Comparison of ENCODE assay signal across 11 cellular contexts in genomic region chr12:31773867-31774266, GRCh38. TPM values are rescaled to one million over a fixed set of nuclear protein-coding genes. Genes with fewer than 3 reads are reported as not detected.
A peak's percentile ranks its signal among the peaks of the same experiment; 100 is the strongest.
DNase-seq lines count a peak whose midpoint lies in the region; ATAC-seq lines count a peak whose summit lies in the region.
"Had no signal": no experiment of that assay in that cellular context is flagged by ENCODE, and none has a peak within 500 bp of the region (broad histone marks: within the 10 kb centered on the region; RNA-seq: fewer than 3 reads in every experiment).

No MANE protein-coding gene starts in this region.

- intact Hi-C loops in activated CD4-positive, alpha-beta T cell treated with anti-CD3 and anti-CD28 coated beads for 36 hours (cut with DNase I, micrococcal nuclease), result no loop called here

- ATAC-seq in activated CD4-positive, alpha-beta T cell treated with anti-CD3 and anti-CD28 coated beads for 36 hours, result peak; percentile 64
- peak; percentile 62 for ATAC-seq in HG03378 (IDR thresholded peaks at IDR 0.05; ENCODE audit: unreplicated experiment)
- no peak for ATAC-seq in effector memory CD8-positive, alpha-beta T cell (replicated peaks)
- ATAC-seq in stimulated activated effector memory CD8-positive, alpha-beta T cell treated with anti-CD3 and anti-CD28 coated beads, Interleukin-12 subunit alpha, Interleukin-12 subunit beta, amount 100 ng/mL, for 72 hours, result peak; percentile 47

- peaks cover 13% of the 10 kb centered on the region for H3K4me1 Mint-ChIP-seq in activated CD4-positive, alpha-beta T cell treated with anti-CD3 and anti-CD28 coated beads for 36 hours
- peaks cover 5% of the 10 kb centered on the region for H3K4me1 Mint-ChIP-seq in activated CD4-positive, alpha-beta T cell treated with anti-CD3 and anti-CD28 coated beads, Interleukin-2, amount 10 ng/mL, durations not matched to agents 7 days and 5 days
- H3K4me1 Mint-ChIP-seq in effector memory CD8-positive, alpha-beta T cell (ENCODE audit: low read depth in 2 of 2), result peaks cover 0 to 10% of the 10 kb centered on the region in 2 donors
- peaks cover 5% of the 10 kb centered on the region for H3K4me1 Mint-ChIP-seq in stimulated activated effector memory CD8-positive, alpha-beta T cell treated with anti-CD3 and anti-CD28 coated beads, Interleukin-12 subunit alpha, Interleukin-12 subunit beta, amount 100 ng/mL, for 72 hours

- CTCF ChIA-PET in activated CD4-positive, alpha-beta T cell treated with anti-CD3 and anti-CD28 coated beads for 36 hours (lab: Charles Lee), result no interaction called here
- CTCF ChIA-PET in activated CD4-positive, alpha-beta T cell treated with anti-CD3 and anti-CD28 coated beads, Interleukin-2, amount 10 ng/mL, durations not matched to agents 7 days and 5 days (lab: Charles Lee), result interaction anchor here (1.1 to 1.6 kb wide), 2 partner anchors 9 to 92 kb away, joined by 3 to 4 read pairs; no protein-coding TSS in a partner anchor

- peak; percentile 9 for DNase-seq in activated CD4-positive, alpha-beta T cell treated with anti-CD3 and anti-CD28 coated beads for 36 hours
- DNase-seq in activated CD4-positive, alpha-beta T cell treated with anti-CD3 and anti-CD28 coated beads, Interleukin-2, amount 10 ng/mL, durations not matched to agents 7 days and 5 days, result no peak
- DNase-seq in effector memory CD8-positive, alpha-beta T cell, result no peak
- no peak for DNase-seq in stimulated activated effector memory CD8-positive, alpha-beta T cell treated with anti-CD3 and anti-CD28 coated beads, Interleukin-12 subunit alpha, Interleukin-12 subunit beta, amount 100 ng/mL, for 72 hours (ENCODE audit: low spot score in 2 of 2)
- DNase-seq in NCI-H526 (lab: John Stamatoyannopoulos, UW) (no peak), COR-L47 (lab: John Stamatoyannopoulos, UW) (no peak), DMS 273 (lab: John Stamatoyannopoulos, UW; ENCODE audit: unreplicated experiment) (no peak)
- DNase-seq: NCI-H526 treated with DMSO at 0.1 percent for 48 hours; right cardiac atrium; stimulated activated naive CD4-positive, alpha-beta T cell treated with Interleukin-2 at 50 U/mL for 16 hours had no signal

- H3K27ac Mint-ChIP-seq in activated CD4-positive, alpha-beta T cell treated with anti-CD3 and anti-CD28 coated beads for 36 hours, result no peak overlapping the region
- H3K27ac Mint-ChIP-seq in activated CD4-positive, alpha-beta T cell treated with anti-CD3 and anti-CD28 coated beads, Interleukin-2, amount 10 ng/mL, durations not matched to agents 7 days and 5 days, result no peak overlapping the region
- peak overlapping the region; percentile 19 to 20 for H3K27ac Mint-ChIP-seq in effector memory CD8-positive, alpha-beta T cell
- no peak overlapping the region for H3K27ac Mint-ChIP-seq in stimulated activated effector memory CD8-positive, alpha-beta T cell treated with anti-CD3 and anti-CD28 coated beads, Interleukin-12 subunit alpha, Interleukin-12 subunit beta, amount 100 ng/mL, for 72 hours

- no peaks in the 10 kb centered on the region for H3K27me3 Mint-ChIP-seq in activated CD4-positive, alpha-beta T cell treated with anti-CD3 and anti-CD28 coated beads for 36 hours
- H3K27me3 Mint-ChIP-seq in activated CD4-positive, alpha-beta T cell treated with anti-CD3 and anti-CD28 coated beads, Interleukin-2, amount 10 ng/mL, durations not matched to agents 7 days and 5 days, result no peaks in the 10 kb centered on the region
- no peaks in the 10 kb centered on the region for H3K27me3 Mint-ChIP-seq in effector memory CD8-positive, alpha-beta T cell

- no peak overlapping the region for H3K4me3 Mint-ChIP-seq in activated CD4-positive, alpha-beta T cell treated with anti-CD3 and anti-CD28 coated beads for 36 hours
- H3K4me3 Mint-ChIP-seq in activated CD4-positive, alpha-beta T cell treated with anti-CD3 and anti-CD28 coated beads, Interleukin-2, amount 10 ng/mL, durations not matched to agents 7 days and 5 days, result no peak overlapping the region
- H3K4me3 Mint-ChIP-seq in effector memory CD8-positive, alpha-beta T cell, result no peak overlapping the region
- H3K4me3 Mint-ChIP-seq in stimulated activated effector memory CD8-positive, alpha-beta T cell treated with anti-CD3 and anti-CD28 coated beads, Interleukin-12 subunit alpha, Interleukin-12 subunit beta, amount 100 ng/mL, for 72 hours, result no peak overlapping the region

- no peaks in the 10 kb centered on the region for H3K36me3 Mint-ChIP-seq in activated CD4-positive, alpha-beta T cell treated with anti-CD3 and anti-CD28 coated beads for 36 hours (ENCODE audit: low read depth)
- H3K36me3 Mint-ChIP-seq in activated CD4-positive, alpha-beta T cell treated with anti-CD3 and anti-CD28 coated beads, Interleukin-2, amount 10 ng/mL, durations not matched to agents 7 days and 5 days (ENCODE audit: low read depth), result peaks cover 1% of the 10 kb centered on the region
- H3K36me3 Mint-ChIP-seq in effector memory CD8-positive, alpha-beta T cell (ENCODE audit: insufficient read depth), result no peaks in the 10 kb centered on the region
- H3K36me3 Mint-ChIP-seq in stimulated activated effector memory CD8-positive, alpha-beta T cell treated with anti-CD3 and anti-CD28 coated beads, Interleukin-12 subunit alpha, Interleukin-12 subunit beta, amount 100 ng/mL, for 72 hours, result no peaks in the 10 kb centered on the region

- no peaks in the 10 kb centered on the region for H3K9me3 Mint-ChIP-seq in activated CD4-positive, alpha-beta T cell treated with anti-CD3 and anti-CD28 coated beads for 36 hours (ENCODE audit: low read depth)
- peaks cover 2% of the 10 kb centered on the region for H3K9me3 Mint-ChIP-seq in activated CD4-positive, alpha-beta T cell treated with anti-CD3 and anti-CD28 coated beads, Interleukin-2, amount 10 ng/mL, durations not matched to agents 7 days and 5 days
- no peaks in the 10 kb centered on the region for H3K9me3 Mint-ChIP-seq in effector memory CD8-positive, alpha-beta T cell
- no peaks in the 10 kb centered on the region for H3K9me3 Mint-ChIP-seq in stimulated activated effector memory CD8-positive, alpha-beta T cell treated with anti-CD3 and anti-CD28 coated beads, Interleukin-12 subunit alpha, Interleukin-12 subunit beta, amount 100 ng/mL, for 72 hours

- POLR2A ChIA-PET in activated CD4-positive, alpha-beta T cell treated with anti-CD3 and anti-CD28 coated beads for 36 hours (lab: Charles Lee), result no interaction called here
- POLR2A ChIA-PET in activated CD4-positive, alpha-beta T cell treated with anti-CD3 and anti-CD28 coated beads, Interleukin-2, amount 10 ng/mL, durations not matched to agents 7 days and 5 days (lab: Charles Lee), result no interaction called here

RNA-seq across cellular contexts. Expression of gene AMN1, which starts 45.0 kb away (rescaled TPM):
- 1 to 10 TPM; 5.1 to 5.8 TPM for total RNA-seq in activated CD4-positive, alpha-beta T cell treated with anti-CD3 and anti-CD28 coated beads for 36 hours
- total RNA-seq in activated CD4-positive, alpha-beta T cell treated with anti-CD3 and anti-CD28 coated beads, Interleukin-2, amount 10 ng/mL, durations not matched to agents 7 days and 5 days, result 1 to 10 TPM; 6.1 to 6.6 TPM

Comparison
In these comparisons a context has a peak if more than half of its experiments do, and no peak if none do; other contexts are left out.
1. H3K27ac Mint-ChIP-seq: peak in effector memory CD8-positive, alpha-beta T cell (2 of 2); none in activated CD4-positive, alpha-beta T cell treated with anti-CD3 and anti-CD28 coated beads for 36 hours (single experiment), activated CD4-positive, alpha-beta T cell treated with anti-CD3 and anti-CD28 coated beads, Interleukin-2, amount 10 ng/mL, durations not matched to agents 7 days and 5 days (single experiment) and stimulated activated effector memory CD8-positive, alpha-beta T cell treated with anti-CD3 and anti-CD28 coated beads, Interleukin-12 subunit alpha, Interleukin-12 subunit beta, amount 100 ng/mL, for 72 hours (single experiment).